14 cellular contexts compared by ENCODE assay signal in the genomic region with DNA sequence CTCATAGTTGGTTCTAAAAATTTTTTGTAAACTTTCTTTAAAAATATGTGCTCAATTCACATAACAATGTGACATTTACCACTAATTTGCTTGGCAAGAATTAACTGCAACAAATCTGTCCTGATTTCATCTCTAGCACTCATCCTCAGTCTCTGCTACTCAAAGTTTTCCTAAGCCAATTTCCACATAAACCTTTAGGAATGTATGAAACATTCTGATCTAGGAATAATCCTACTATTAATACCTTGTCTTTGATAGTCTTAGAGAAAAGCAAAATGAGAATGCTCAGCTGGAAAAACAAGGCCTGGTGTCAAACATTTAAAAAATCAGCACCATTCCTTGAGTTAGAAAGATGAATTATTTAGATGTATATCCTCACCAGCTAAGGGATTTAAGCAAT.
"Had no signal": no experiment of that assay in that cellular context is flagged by ENCODE, and none has a peak within 500 bp of the region (broad histone marks: within the 10 kb centered on the region; RNA-seq: fewer than 3 reads in every experiment).

No MANE protein-coding gene starts in this region.

- H3K4me1 ChIP-seq: gastrocnemius medialis had no signal

- H3K27ac ChIP-seq: body of pancreas, gastrocnemius medialis, heart right ventricle, left lung, upper lobe of left lung had no signal

- H3K9me3 ChIP-seq: body of pancreas, gastrocnemius medialis, heart right ventricle, left lung, upper lobe of left lung had no signal

- H3K27me3 ChIP-seq: body of pancreas, gastrocnemius medialis, heart right ventricle, left lung, upper lobe of left lung had no signal

- ATAC-seq: activated naive CD4-positive, alpha-beta T cell treated with anti-CD3 and anti-CD28 coated beads, Interleukin-2, amount 50 U/mL, for 72 hours; body of pancreas; gastrocnemius medialis; heart right ventricle; left lung; stimulated activated naive CD8-positive, alpha-beta T cell treated with anti-CD3 and anti-CD28 coated beads, Interleukin-15, amount 100 ng/mL, for 72 hours had no signal

- H3K4me3 ChIP-seq: body of pancreas, gastrocnemius medialis, heart right ventricle, left lung, upper lobe of left lung had no signal

- H3K36me3 ChIP-seq: gastrocnemius medialis, heart right ventricle, left lung, upper lobe of left lung had no signal

- DNase-seq: activated CD4-positive, alpha-beta T cell treated with anti-CD3 and anti-CD28 coated beads, Interleukin-2, amount 50 U/mL, for 1 hour; activated gamma-delta T cell; amniotic stem cell; body of pancreas; dermis blood vessel endothelial cell; effector memory CD4-positive, alpha-beta T cell; gastrocnemius medialis; heart right ventricle; left lung; naive B cell; stimulated activated naive CD8-positive, alpha-beta T cell treated with anti-CD3 and anti-CD28 coated beads, Interleukin-15, amount 100 ng/mL, for 72 hours; T1000; upper lobe of left lung had no signal
